Comparison of ENCODE assay signal across 9 cellular contexts in genomic region chr1:214660900-214661299, GRCh38. TPM values are rescaled to one million over a fixed set of nuclear protein-coding genes. Genes with fewer than 3 reads are reported as not detected.
DNase-seq lines count a peak whose midpoint lies in the region; ATAC-seq and TF ChIP-seq lines count a peak whose summit lies in the region.
"Had no signal": no experiment of that assay in that cellular context is flagged by ENCODE, and none has a peak within 500 bp of the region (broad histone marks: within the 10 kb centered on the region; RNA-seq: fewer than 3 reads in every experiment).

No MANE protein-coding gene starts in this region.

- H3K4me1 ChIP-seq in liver (ENCODE audit: control insufficient read depth in 4 of 4, insufficient read depth in 4 of 4, low read length in 3 of 4) = no peaks in the 10 kb centered on the region

- H3K9me3 ChIP-seq in liver (ENCODE audit: control insufficient read depth in 4 of 4, low read length in 3 of 4) = no peaks in the 10 kb centered on the region

- H3K4me1 Mint-ChIP-seq in brain = peaks cover 31% of the 10 kb centered on the region

- no peaks in the 10 kb centered on the region for H3K36me3 ChIP-seq in liver (ENCODE audit: control insufficient read depth in 4 of 4, insufficient read depth in 3 of 4, low read depth in 1 of 4, low read length in 3 of 4)

- no peak overlapping the region for H3K9ac ChIP-seq in liver (ENCODE audit: low read depth in 1 of 2, low read length in 2 of 2)

- WGBS in liver = 79% methylated on average over 4 of the region's 4 CpGs

- peak overlapping the region in 4 of 5 experiments; percentile 63 to 91 (median 74) for H3K27ac Mint-ChIP-seq in brain

- intact Hi-C loops in left cardiac atrium (cut with DNase I) (no loop called here), Right ventricle myocardium superior (cut with DNase I) (no loop called here)

- peak in 1 of 2 donors; percentile 76 for ATAC-seq in left cardiac atrium
- no peak for ATAC-seq in Right ventricle myocardium superior (ENCODE audit: poor library complexity)
- no peak for ATAC-seq in HG02642 (IDR thresholded peaks at IDR 0.05; ENCODE audit: poor library complexity, unreplicated experiment)
- ATAC-seq: naive thymus-derived CD8-positive, alpha-beta T cell had no signal

- H3K4me3 ChIP-seq in liver (ENCODE audit: low read depth in 1 of 3, low read length in 3 of 3) = no peak overlapping the region

- H3K27ac ChIP-seq in liver (ENCODE audit: low read depth in 1 of 2, low read length in 2 of 2) = no peak overlapping the region

- DNase-seq in left cardiac atrium = peak; percentile 27
- DNase-seq in Right ventricle myocardium superior = no peak
- peak; percentile 47 for DNase-seq in ureter (ENCODE audit: low spot score)
- DNase-seq in NCI-H2171 treated with DMSO at 0.1 percent for 48 hours (lab: John Stamatoyannopoulos, UW) = no peak
- DNase-seq in activated CD4-positive, CD25-positive, alpha-beta regulatory T cell treated with anti-CD3 and anti-CD28 coated beads, Interleukin-2, amount 50 U/mL, for 72 hours = no peak
- DNase-seq: naive thymus-derived CD8-positive, alpha-beta T cell had no signal

- TF ChIP-seq RAD21 in liver (IDR thresholded peaks at IDR 0.05) = peak; percentile 69 to 72

- H3K4me3 Mint-ChIP-seq in brain = peak overlapping the region in 1 of 5 experiments; percentile 23
- H3K4me3 Mint-ChIP-seq: naive thymus-derived CD8-positive, alpha-beta T cell had no signal

- peaks cover 63% of the 10 kb centered on the region for H3K36me3 Mint-ChIP-seq in brain

- peak; percentile 77 to 80 for TF ChIP-seq CTCF in brain (conservative IDR thresholded peaks at IDR 0.05)
- no peak for TF ChIP-seq CTCF in liver (IDR thresholded peaks at IDR 0.05; ENCODE audit: low read depth, low read length, missing input control)

- H3K27me3 Mint-ChIP-seq in brain = no peaks in the 10 kb centered on the region
- H3K27me3 Mint-ChIP-seq: naive thymus-derived CD8-positive, alpha-beta T cell had no signal

- H3K27me3 ChIP-seq in liver (ENCODE audit: control insufficient read depth in 4 of 4, insufficient read depth in 4 of 4, low read length in 3 of 4) = no peaks in the 10 kb centered on the region

- no peaks in the 10 kb centered on the region for H3K9me3 Mint-ChIP-seq in brain
- H3K9me3 Mint-ChIP-seq: naive thymus-derived CD8-positive, alpha-beta T cell had no signal

TF ChIP-seq in liver, 16 proteins besides CTCF, POLR2A, EP300 and RAD21:
- TF ChIP-seq REST (IDR thresholded peaks at IDR 0.05) (no peak), HNF4A (conservative IDR thresholded peaks at IDR 0.05) (no peak), MAX (IDR thresholded peaks at IDR 0.05) (no peak), JUND (IDR thresholded peaks at IDR 0.05) (no peak), YY1 (IDR thresholded peaks at IDR 0.05) (no peak), FOXA1 (IDR thresholded peaks at IDR 0.05) (no peak), RXRA (IDR thresholded peaks at IDR 0.05) (no peak)
- TF ChIP-seq, protein P1, sequence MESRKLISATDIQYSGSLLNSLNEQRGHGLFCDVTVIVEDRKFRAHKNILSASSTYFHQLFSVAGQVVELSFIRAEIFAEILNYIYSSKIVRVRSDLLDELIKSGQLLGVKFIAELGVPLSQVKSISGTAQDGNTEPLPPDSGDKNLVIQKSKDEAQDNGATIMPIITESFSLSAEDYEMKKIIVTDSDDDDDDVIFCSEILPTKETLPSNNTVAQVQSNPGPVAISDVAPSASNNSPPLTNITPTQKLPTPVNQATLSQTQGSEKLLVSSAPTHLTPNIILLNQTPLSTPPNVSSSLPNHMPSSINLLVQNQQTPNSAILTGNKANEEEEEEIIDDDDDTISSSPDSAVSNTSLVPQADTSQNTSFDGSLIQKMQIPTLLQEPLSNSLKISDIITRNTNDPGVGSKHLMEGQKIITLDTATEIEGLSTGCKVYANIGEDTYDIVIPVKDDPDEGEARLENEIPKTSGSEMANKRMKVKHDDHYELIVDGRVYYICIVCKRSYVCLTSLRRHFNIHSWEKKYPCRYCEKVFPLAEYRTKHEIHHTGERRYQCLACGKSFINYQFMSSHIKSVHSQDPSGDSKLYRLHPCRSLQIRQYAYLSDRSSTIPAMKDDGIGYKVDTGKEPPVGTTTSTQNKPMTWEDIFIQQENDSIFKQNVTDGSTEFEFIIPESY (IDR thresholded peaks at IDR 0.05) = no peak

RNA-seq across cellular contexts. Expression of gene CENPF, which starts 57.9 kb away (rescaled TPM):
- 1 to 10 TPM in 1 of 2 donors, under 1 TPM in 1; 0.60 to 1.6 TPM for total RNA-seq in left cardiac atrium
- 1.4 TPM for total RNA-seq in Right ventricle myocardium superior
- 31.1 TPM for polyA plus RNA-seq in brain (ENCODE audit: insufficient read depth, low read depth, low replicate concordance)
- 10 to 100 TPM in 1 of 2 donors, under 1 TPM in 1; 0.08 to 47.3 TPM for total RNA-seq in liver
- polyA plus RNA-seq in liver = 1 to 10 TPM; 1.3 to 1.6 TPM
- total RNA-seq in ureter = 0.60 TPM

Comparison
In these comparisons a context has a peak if more than half of its experiments do, and no peak if none do; other contexts are left out.
1. DNase-seq: peak in left cardiac atrium (single experiment) and ureter (single experiment); none in Right ventricle myocardium superior (single experiment), NCI-H2171 treated with DMSO at 0.1 percent for 48 hours (single experiment) and activated CD4-positive, CD25-positive, alpha-beta regulatory T cell treated with anti-CD3 and anti-CD28 coated beads, Interleukin-2, amount 50 U/mL, for 72 hours (single experiment).